In the genomic region with DNA sequence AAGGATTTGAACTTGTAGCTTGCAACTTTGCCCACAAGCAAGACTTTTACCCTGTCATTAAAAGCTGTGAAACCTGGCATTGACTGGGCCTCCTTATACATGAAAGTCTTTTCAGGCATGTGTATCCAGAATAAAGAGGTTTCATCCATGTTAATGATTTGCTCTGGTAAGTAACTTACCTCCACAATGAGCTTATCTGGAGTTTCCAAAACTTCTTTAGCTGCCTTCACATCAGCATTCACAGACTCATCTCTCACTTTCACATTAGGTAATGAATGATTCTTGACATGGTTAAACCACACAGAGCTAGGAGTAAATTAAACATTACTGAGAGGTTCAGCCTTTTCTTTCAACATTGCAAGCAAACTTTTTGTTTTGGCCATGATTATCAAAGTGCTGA, we compare ENCODE assay signal across 22 cellular contexts.
DNase-seq lines count a peak whose midpoint lies in the region; ATAC-seq and TF ChIP-seq lines count a peak whose summit lies in the region.
"Had no signal": no experiment of that assay in that cellular context is flagged by ENCODE, and none has a peak within 500 bp of the region (broad histone marks: within the 10 kb centered on the region; RNA-seq: fewer than 3 reads in every experiment).

No MANE protein-coding gene starts in this region.

- DNase-seq in occipital lobe (lab: John Stamatoyannopoulos, UW): no peak
- DNase-seq in coronary artery (ENCODE audit: low spot score): no peak
- no peak for DNase-seq in GM23248
- DNase-seq: 8988T; activated CD4-positive, alpha-beta T cell treated with anti-CD3 and anti-CD28 coated beads, Interleukin-2, amount 50 U/mL, for 1 hour; activated CD8-positive, alpha-beta memory T cell treated with anti-CD3 and anti-CD28 coated beads, Interleukin-2, amount 50 U/mL, for 4 hours; activated effector memory CD4-positive, alpha-beta T cell treated with Interleukin-2 at 50 U/mL for 16 hours; activated naive CD8-positive, alpha-beta T cell treated with anti-CD3 and anti-CD28 coated beads, Interleukin-2, amount 50 U/mL, for 24 hours; AML-193; DMS79 treated with DMSO at 0.1 percent for 48 hours; endodermal cell; left cardiac atrium; mesenchymal stem cell; NCI-H187 treated with DMSO at 0.1 percent for 48 hours; NCI-H2227 treated with DMSO at 0.1 percent for 48 hours; PC-9; upper lobe of right lung had no signal

- H3K9me2 ChIP-seq in GM23248 (ENCODE audit: insufficient read depth): no peaks in the 10 kb centered on the region

- H2AFZ ChIP-seq in GM23248: no peak overlapping the region
- H2AFZ ChIP-seq: PC-9 had no signal

- in situ Hi-C loops in GM23248 (cut with MboI): no loop called here

- no peaks in the 10 kb centered on the region for H3K36me3 ChIP-seq in GM23248 (ENCODE audit: low read depth)
- H3K36me3 ChIP-seq: upper lobe of right lung had no signal

- no peak overlapping the region for H3K4me2 ChIP-seq in GM23248 (ENCODE audit: unreplicated experiment)
- H3K4me2 ChIP-seq: PC-9 had no signal

- H3K27ac ChIP-seq in coronary artery (no peak overlapping the region), GM23248 (no peak overlapping the region)
- H3K27ac ChIP-seq: PC-9, upper lobe of right lung had no signal

- no peak for TF ChIP-seq CTCF in coronary artery (IDR thresholded peaks at IDR 0.05)

- no peaks in the 10 kb centered on the region for H3K27me3 ChIP-seq in GM23248 (replicated peaks; ENCODE audit: insufficient read depth)
- H3K27me3 ChIP-seq: upper lobe of right lung had no signal

- peak; percentile 92 for ATAC-seq in GM18508 (IDR thresholded peaks at IDR 0.05; ENCODE audit: insufficient read depth, unreplicated experiment)
- ATAC-seq in GM19463 (IDR thresholded peaks at IDR 0.05; ENCODE audit: unreplicated experiment): peak; percentile 94
- peak; percentile 95 for ATAC-seq in HG02678 (IDR thresholded peaks at IDR 0.05; ENCODE audit: unreplicated experiment)
- peak; percentile 95 for ATAC-seq in HG03354 (IDR thresholded peaks at IDR 0.05; ENCODE audit: poor library complexity, severe bottlenecking, unreplicated experiment)
- ATAC-seq in GM18858 (IDR thresholded peaks at IDR 0.05; ENCODE audit: unreplicated experiment): no peak
- ATAC-seq: activated naive CD8-positive, alpha-beta T cell treated with anti-CD3 and anti-CD28 coated beads, Interleukin-2, amount 50 U/mL, for 24 hours; left cardiac atrium; upper lobe of right lung had no signal

- H3K4me1 ChIP-seq in GM23248 (ENCODE audit: insufficient read depth): no peaks in the 10 kb centered on the region
- H3K4me1 ChIP-seq: upper lobe of right lung had no signal

- H3K9me3 ChIP-seq in GM23248 (ENCODE audit: low read depth): no peaks in the 10 kb centered on the region
- H3K9me3 ChIP-seq: upper lobe of right lung had no signal

- no peaks in the 10 kb centered on the region for H3F3A ChIP-seq in GM23248 (ENCODE audit: insufficient read depth)

- H3K4me3 ChIP-seq in coronary artery (no peak overlapping the region), GM23248 (no peak overlapping the region)
- H3K4me3 ChIP-seq: PC-9, upper lobe of right lung had no signal

- no peaks in the 10 kb centered on the region for H3K79me2 ChIP-seq in GM23248 (ENCODE audit: insufficient read depth)

- no peaks in the 10 kb centered on the region for H4K20me1 ChIP-seq in GM23248 (ENCODE audit: insufficient read depth)

- H3K9ac ChIP-seq in GM23248: no peak overlapping the region
